In the genomic region with DNA sequence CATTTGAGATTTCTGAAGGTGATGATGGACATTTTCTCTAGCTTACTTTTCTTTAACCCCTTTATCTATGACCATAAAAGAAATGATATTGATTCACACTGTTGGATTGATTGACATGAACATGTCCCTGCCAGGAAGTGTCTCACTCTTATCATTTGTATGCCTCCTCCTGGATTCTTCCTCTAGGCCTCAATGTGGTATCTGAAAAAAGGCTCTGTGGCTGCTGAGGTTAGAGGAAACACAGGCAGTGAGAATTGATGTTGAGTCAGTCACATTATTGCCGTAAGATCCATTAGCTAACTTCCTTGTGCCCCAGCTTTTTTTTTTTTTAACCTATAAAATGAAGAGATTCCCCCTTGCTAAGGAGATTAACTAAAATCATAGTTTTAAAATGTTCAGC, we compare ENCODE assay signal across 21 cellular contexts. TPM values are rescaled to one million over a fixed set of nuclear protein-coding genes. Genes with fewer than 3 reads are reported as not detected.
DNase-seq lines count a peak whose midpoint lies in the region; ATAC-seq and TF ChIP-seq lines count a peak whose summit lies in the region.
"Had no signal": no experiment of that assay in that cellular context is flagged by ENCODE, and none has a peak within 500 bp of the region (broad histone marks: within the 10 kb centered on the region; RNA-seq: fewer than 3 reads in every experiment).

No MANE protein-coding gene starts in this region.

- H3K9me3 ChIP-seq in mucosa of descending colon (no peaks in the 10 kb centered on the region), thyroid gland (no peaks in the 10 kb centered on the region), sigmoid colon (no peaks in the 10 kb centered on the region)
- H3K9me3 ChIP-seq: breast epithelium had no signal

- H3K36me3 ChIP-seq in mucosa of descending colon (ENCODE audit: low read depth) (no peaks in the 10 kb centered on the region), thyroid gland (no peaks in the 10 kb centered on the region), sigmoid colon (no peaks in the 10 kb centered on the region)
- H3K36me3 ChIP-seq: breast epithelium had no signal

- intact Hi-C loops in mucosa of descending colon (cut with DNase I, micrococcal nuclease) = no loop called here
- intact Hi-C loops in thyroid gland (cut with DNase I) = no loop called here
- intact Hi-C loops in sigmoid colon (cut with DNase I) = no loop called here

- ATAC-seq in mucosa of descending colon = peak; percentile 63
- ATAC-seq: effector memory CD8-positive, alpha-beta T cell had no signal

- no peak overlapping the region for H3K4me3 ChIP-seq in mucosa of descending colon
- H3K4me3 ChIP-seq in thyroid gland (replicated peaks in 1 of 3) = no peak overlapping the region
- H3K4me3 ChIP-seq in sigmoid colon = no peak overlapping the region
- H3K4me3 ChIP-seq: breast epithelium had no signal

- H3K27ac ChIP-seq in thyroid gland (no peak overlapping the region), sigmoid colon (no peak overlapping the region)
- H3K27ac ChIP-seq: breast epithelium had no signal

- TF ChIP-seq EP300 in sigmoid colon (IDR thresholded peaks at IDR 0.05) = no peak

- DNase-seq in Daoy (ENCODE audit: low read depth) (peak; percentile 48), MV-4-11 (lab: John Stamatoyannopoulos, UW) (peak; percentile 86), astrocyte of the hippocampus (ENCODE audit: low read depth, low spot score) (peak; percentile 33), mucosa of descending colon (peak in 1 of 3 donors; percentile 18), midbrain (lab: John Stamatoyannopoulos, UW) (no peak), thyroid gland (no peak), sigmoid colon (no peak)
- DNase-seq in activated CD4-positive, CD25-positive, alpha-beta regulatory T cell treated with anti-CD3 and anti-CD28 coated beads, Interleukin-2, amount 50 U/mL, for 72 hours = no peak
- DNase-seq: activated gamma-delta T cell treated with Interleukin-2 at 50 U/mL for 16 hours; CD4-positive, CD25-positive, alpha-beta regulatory T cell; effector memory CD8-positive, alpha-beta T cell; EL; head of caudate nucleus; NCI-H1694; NCI-H526 treated with DMSO at 0.1 percent for 48 hours; SHP77; stimulated activated CD4-positive, alpha-beta T cell treated with anti-CD3 and anti-CD28 coated beads, Interleukin-1b, Interleukin-23, amount 100 ng/mL, for 48 hours; stimulated activated CD8-positive, alpha-beta memory T cell treated with anti-CD3 and anti-CD28 coated beads, Interleukin-4, amount 100 ng/mL, for 48 hours; T1000 had no signal

- WGBS in thyroid gland, 2 donors = 88 to 95% methylated on average over 1 of the region's 1 CpG
- WGBS in sigmoid colon, 2 donors = 20 to 29% methylated on average over 1 of the region's 1 CpG

- TF ChIP-seq POLR2A in thyroid gland (IDR thresholded peaks at IDR 0.05) (no peak), sigmoid colon (IDR thresholded peaks at IDR 0.05) (no peak)

- peaks cover 12% of the 10 kb centered on the region for H3K4me1 ChIP-seq in mucosa of descending colon (ENCODE audit: low read depth)
- H3K4me1 ChIP-seq in thyroid gland = no peaks in the 10 kb centered on the region
- H3K4me1 ChIP-seq in sigmoid colon = no peaks in the 10 kb centered on the region
- H3K4me1 ChIP-seq: breast epithelium had no signal

- H3K27me3 ChIP-seq in thyroid gland = no peaks in the 10 kb centered on the region
- no peaks in the 10 kb centered on the region for H3K27me3 ChIP-seq in sigmoid colon
- H3K27me3 ChIP-seq: breast epithelium had no signal

- TF ChIP-seq CTCF in mucosa of descending colon (IDR thresholded peaks at IDR 0.05) (no peak), thyroid gland (IDR thresholded peaks at IDR 0.05) (no peak), sigmoid colon (IDR thresholded peaks at IDR 0.05) (no peak)

RNA-seq across cellular contexts. Expression of a gene that starts 8.0 kb away (rescaled TPM):
- total RNA-seq in Daoy (2014; rRNA removed; shearing (Covaris generic)) = 0.15 and 0.86 TPM in 2 replicates
- total RNA-seq in mucosa of descending colon (10 to 100 TPM; 25.1 to 75.5 (median 59.8) TPM), thyroid gland (10 to 100 TPM; 11.1 to 33.2 (median 13.4) TPM), sigmoid colon (10 to 100 TPM; 29.7 to 49.5 (median 35.6) TPM)
- 10 to 100 TPM in 2 of 3 donors, 1 to 10 TPM in 1; 7.2 to 10.6 (median 10.2) TPM for polyA plus RNA-seq in sigmoid colon
- total RNA-seq: activated CD8-positive, alpha-beta memory T cell treated with anti-CD3 and anti-CD28 coated beads for 36 hours had no signal
- polyA plus RNA-seq: CD4-positive, CD25-positive, alpha-beta regulatory T cell had no signal

Comparison
In these comparisons a context has a peak if more than half of its experiments do, and no peak if none do; other contexts are left out.
1. DNase-seq: peak in Daoy (single experiment), MV-4-11 (single experiment) and astrocyte of the hippocampus (single experiment); none in midbrain (single experiment), thyroid gland (0 of 2), sigmoid colon (single experiment) and activated CD4-positive, CD25-positive, alpha-beta regulatory T cell treated with anti-CD3 and anti-CD28 coated beads, Interleukin-2, amount 50 U/mL, for 72 hours (single experiment).